Comparison of ENCODE assay signal across 8 cellular contexts in genomic region chr11:47409440-47410403, GRCh38. TPM values are rescaled to one million over a fixed set of nuclear protein-coding genes. Genes with fewer than 3 reads are reported as not detected.
DNase-seq lines count a peak whose midpoint lies in the region; ATAC-seq, FAIRE-seq and TF ChIP-seq lines count a peak whose summit lies in the region.

No MANE protein-coding gene starts in this region.

- ATAC-seq in pancreas, result no peak
- no peak for ATAC-seq in GM18861 (IDR thresholded peaks at IDR 0.05; ENCODE audit: unreplicated experiment)
- ATAC-seq in GM18505 (IDR thresholded peaks at IDR 0.05; ENCODE audit: unreplicated experiment), result no peak

- peaks cover 15 to 32% (median 23%) of the 10 kb centered on the region in 3 donors for H3K4me1 Mint-ChIP-seq in CD8-positive, alpha-beta memory T cell
- peaks cover 6% of the 10 kb centered on the region for H3K4me1 Mint-ChIP-seq in endothelial cell (ENCODE audit: unreplicated experiment)

- CTCF ChIA-PET in CD8-positive, alpha-beta memory T cell (lab: Charles Lee), result interaction anchor here (0.9 to 7.1 kb wide), 10 partner anchors 10 to 232 kb away, joined by 4 to 129 read pairs (median 5); partner anchors contain the start of gene PSMC3

- no peak overlapping the region for H2AFZ ChIP-seq in OCI-LY3 (ENCODE audit: low read depth, low read length)

- H3K27ac ChIP-seq in CD8-positive, alpha-beta memory T cell (ENCODE audit: low read depth, low read length), result peak overlapping the region; percentile 40
- no peak overlapping the region for H3K27ac ChIP-seq in OCI-LY3 (ENCODE audit: low read length)
- H3K27ac ChIP-seq in pancreas, result peak overlapping the region in 3 of 4 donors; percentile 64 to 84 (median 81)

- H4K20me1 ChIP-seq in OCI-LY3 (ENCODE audit: insufficient read depth, low read length), result no peaks in the 10 kb centered on the region

- H3K27me3 Mint-ChIP-seq in CD8-positive, alpha-beta memory T cell, result no peaks in the 10 kb centered on the region
- H3K27me3 Mint-ChIP-seq in endothelial cell (ENCODE audit: unreplicated experiment), result peaks cover 15% of the 10 kb centered on the region

- TF ChIP-seq POLR2A in GM18505 (IDR thresholded peaks at IDR 0.05; ENCODE audit: borderline replicate concordance, extremely low read depth, insufficient read depth, insufficient read length), result no peak

- peak overlapping the region; percentile 94; the same call in 1 of the 2 replicates for H3K9ac ChIP-seq in OCI-LY3 (ENCODE audit: low read length)

- POLR2A ChIA-PET in CD8-positive, alpha-beta memory T cell (lab: Charles Lee), result interaction anchor here (1.0 to 1.4 kb wide), 3 partner anchors 10 to 16 kb away, joined by 5 to 6 read pairs (median 6); partner anchors contain the start of gene PSMC3

- intact Hi-C loops in pancreas (cut with DNase I), result no loop called here

- 77 to 83% methylated on average over 32 of the region's 32 CpGs for WGBS in pancreas, 2 donors

- peak overlapping the region; percentile 99 for H3K4me2 ChIP-seq in OCI-LY3 (ENCODE audit: low read length)

- no peak for TF ChIP-seq CTCF in OCI-LY3 (IDR thresholded peaks at IDR 0.05; ENCODE audit: low read depth, low read length)
- no peak for TF ChIP-seq CTCF in endothelial cell (IDR thresholded peaks at IDR 0.05; ENCODE audit: unreplicated experiment)
- no peak for TF ChIP-seq CTCF in pancreas (IDR thresholded peaks at IDR 0.05)

- no peaks in the 10 kb centered on the region for H3K9me3 ChIP-seq in CD8-positive, alpha-beta memory T cell (ENCODE audit: low read length)
- H3K9me3 ChIP-seq in OCI-LY3 (ENCODE audit: insufficient read depth, low read length), result no peaks in the 10 kb centered on the region
- no peaks in the 10 kb centered on the region for H3K9me3 ChIP-seq in pancreas

- no peak for DNase-seq in CD8-positive, alpha-beta memory T cell
- no peak for DNase-seq in endothelial cell (ENCODE audit: low spot score)
- DNase-seq in pancreas, result peak in 3 of 6 donors; percentile 22 to 65 (median 32)
- DNase-seq in activated effector memory CD4-positive, alpha-beta T cell treated with anti-CD3 and anti-CD28 coated beads, Interleukin-2, amount 50 U/mL, for 16 hours, result no peak
- no peak for DNase-seq in stimulated activated CD4-positive, alpha-beta T cell treated with anti-CD3 and anti-CD28 coated beads, Interleukin-2, amount 100 ng/mL, for 24 hours

- H3K27me3 ChIP-seq in CD8-positive, alpha-beta memory T cell (ENCODE audit: insufficient read depth, low read length, poor library complexity, severe bottlenecking), result no peaks in the 10 kb centered on the region
- H3K27me3 ChIP-seq in OCI-LY3 (ENCODE audit: low read depth, low read length) (no peaks in the 10 kb centered on the region), pancreas (no peaks in the 10 kb centered on the region)

- peak overlapping the region; percentile 87 to 96 (median 91) for H3K4me3 Mint-ChIP-seq in CD8-positive, alpha-beta memory T cell
- H3K4me3 Mint-ChIP-seq in endothelial cell (ENCODE audit: unreplicated experiment), result peak overlapping the region; percentile 91

- H3K4me1 ChIP-seq in CD8-positive, alpha-beta memory T cell (ENCODE audit: insufficient read depth, low read length), result peaks cover 19% of the 10 kb centered on the region
- H3K4me1 ChIP-seq in OCI-LY3 (ENCODE audit: low read length) (peaks cover 19% of the 10 kb centered on the region), pancreas (peaks cover 11 to 19% (median 14%) of the 10 kb centered on the region in 3 donors)

- peak overlapping the region; percentile 65 for H3K4me3 ChIP-seq in CD8-positive, alpha-beta memory T cell (ENCODE audit: low read length)
- H3K4me3 ChIP-seq in OCI-LY3 (ENCODE audit: low read length), result peak overlapping the region; percentile 99
- H3K4me3 ChIP-seq in pancreas, result peak overlapping the region in 3 of 4 donors; percentile 59 to 75 (median 73)

- no peaks in the 10 kb centered on the region for H3K79me2 ChIP-seq in OCI-LY3 (ENCODE audit: low read length)

- H3K27ac Mint-ChIP-seq in CD8-positive, alpha-beta memory T cell, result peak overlapping the region; percentile 83 to 98 (median 94)
- no peak overlapping the region for H3K27ac Mint-ChIP-seq in endothelial cell (ENCODE audit: unreplicated experiment)

- H3K9me3 Mint-ChIP-seq in CD8-positive, alpha-beta memory T cell, result no peaks in the 10 kb centered on the region
- no peaks in the 10 kb centered on the region for H3K9me3 Mint-ChIP-seq in endothelial cell (ENCODE audit: unreplicated experiment)

- peaks cover 0 to 26% (median 7%) of the 10 kb centered on the region in 3 donors for H3K36me3 Mint-ChIP-seq in CD8-positive, alpha-beta memory T cell
- H3K36me3 Mint-ChIP-seq in endothelial cell (ENCODE audit: low read depth, unreplicated experiment), result peaks cover 8% of the 10 kb centered on the region

- no peak for FAIRE-seq in pancreas (lab: Jason Lieb, UNC)

- peaks cover 7% of the 10 kb centered on the region for H3K36me3 ChIP-seq in CD8-positive, alpha-beta memory T cell (ENCODE audit: insufficient read depth, low read length)
- H3K36me3 ChIP-seq in OCI-LY3 (replicated peaks; ENCODE audit: low read depth, low read length) (no peaks in the 10 kb centered on the region), pancreas (peaks cover 0 to 13% (median 0%) of the 10 kb centered on the region in 3 donors)

RNA-seq across cellular contexts. Expression of gene SLC39A13, which starts 1.3 kb away (rescaled TPM):
- 10 to 100 TPM; 20.2 to 23.4 TPM for total RNA-seq in CD8-positive, alpha-beta memory T cell
- polyA plus RNA-seq in CD8-positive, alpha-beta memory T cell, result 39.4 TPM
- total RNA-seq in endothelial cell (ENCODE audit: unreplicated experiment) (40.9 TPM), pancreas (10 to 100 TPM; 14.6 to 28.5 (median 19.3) TPM)
- polyA plus RNA-seq in pancreas, result 10 to 100 TPM; 52.6 to 55.6 TPM

RNA-seq across cellular contexts. Expression of gene PSMC3, which starts 16.5 kb away (rescaled TPM):
- 100 to 1,000 TPM; 200 to 219 TPM for total RNA-seq in CD8-positive, alpha-beta memory T cell
- 118 TPM for polyA plus RNA-seq in CD8-positive, alpha-beta memory T cell
- total RNA-seq in endothelial cell (ENCODE audit: unreplicated experiment) (127 TPM), pancreas (10 to 100 TPM; 37.4 to 59.4 (median 50.3) TPM)
- 10 to 100 TPM; 55.0 to 67.5 TPM for polyA plus RNA-seq in pancreas

RNA-seq across cellular contexts. Expression of gene SPI1, which starts 31.4 kb away (rescaled TPM):
- 1 to 10 TPM; 1.8 to 2.0 TPM for total RNA-seq in CD8-positive, alpha-beta memory T cell
- not detected for polyA plus RNA-seq in CD8-positive, alpha-beta memory T cell
- total RNA-seq in endothelial cell (ENCODE audit: unreplicated experiment) (not detected), pancreas (10 to 100 TPM in 2 of 6 donors, 1 to 10 TPM in 4; 1.0 to 24.2 (median 4.5) TPM)
- polyA plus RNA-seq in pancreas, result 1 to 10 TPM; 4.7 to 7.6 TPM

RNA-seq across cellular contexts. Expression of gene RAPSN, which starts 39.2 kb away (rescaled TPM):
- total RNA-seq in CD8-positive, alpha-beta memory T cell, result under 1 TPM; 0.29 to 0.79 TPM
- polyA plus RNA-seq in CD8-positive, alpha-beta memory T cell, result not detected
- total RNA-seq in endothelial cell (ENCODE audit: unreplicated experiment), result 0.95 TPM
- under 1 TPM; 0.18 to 0.56 (median 0.30) TPM for total RNA-seq in pancreas
- polyA plus RNA-seq in pancreas, result under 1 TPM; 0.34 to 0.92 TPM

RNA-seq across cellular contexts. Expression of gene MYBPC3, which starts 57.2 kb away (rescaled TPM):
- not detected for total RNA-seq in CD8-positive, alpha-beta memory T cell
- polyA plus RNA-seq in CD8-positive, alpha-beta memory T cell, result not detected
- not detected for total RNA-seq in endothelial cell (ENCODE audit: unreplicated experiment)
- 1 to 10 TPM in 1 of 6 donors, under 1 TPM in 3, not detected in 2; 0.06 to 1.0 (median 0.09) TPM for total RNA-seq in pancreas
- polyA plus RNA-seq in pancreas, result under 1 TPM; 0.14 to 0.23 TPM
